Comparison of ENCODE assay signal across 9 cellular contexts in genomic region chr10:127195571-127196226, GRCh38. TPM values are rescaled to one million over a fixed set of nuclear protein-coding genes. Genes with fewer than 3 reads are reported as not detected.
DNase-seq lines count a peak whose midpoint lies in the region; ATAC-seq and TF ChIP-seq lines count a peak whose summit lies in the region.
"Had no signal": no experiment of that assay in that cellular context is flagged by ENCODE, and none has a peak within 500 bp of the region (broad histone marks: within the 10 kb centered on the region; RNA-seq: fewer than 3 reads in every experiment).

No MANE protein-coding gene starts in this region.

- peak overlapping the region; percentile 58 to 77 for H3K4me3 Mint-ChIP-seq in H9
- H3K4me3 Mint-ChIP-seq in activated naive CD8-positive, alpha-beta T cell treated with anti-CD3 and anti-CD28 coated beads for 36 hours: no peak overlapping the region

- H4K91ac ChIP-seq in H9 (ENCODE audit: insufficient read length, low read depth, low read length): no peak overlapping the region

- no peak overlapping the region for H3T11ph ChIP-seq in H9 (ENCODE audit: low read length)

- H2BK5ac ChIP-seq in H9 (ENCODE audit: insufficient read length, low read length): no peak overlapping the region

- no peak overlapping the region for H3K18ac ChIP-seq in H9 (ENCODE audit: insufficient read length, low read depth, low read length)

- H4K8ac ChIP-seq in H9 (replicated peaks; ENCODE audit: insufficient read length, low read depth, low read length): no peak overlapping the region

- DNase-seq in H9: peak; percentile 48
- DNase-seq in breast epithelium (ENCODE audit: low spot score in 2 of 2): no peak
- no peak for DNase-seq in skeletal muscle cell (ENCODE audit: low read depth)
- no peak for DNase-seq in stimulated activated naive CD8-positive, alpha-beta T cell treated with anti-CD3 and anti-CD28 coated beads, Interleukin-15, Interleukin-2, amounts not matched to agents 100 U/mL and 50 U/mL, for 24 hours
- DNase-seq in activated naive CD8-positive, alpha-beta T cell treated with anti-CD3 and anti-CD28 coated beads for 36 hours: no peak
- DNase-seq in NCI-H1417 (lab: John Stamatoyannopoulos, UW): no peak

- H3K9ac ChIP-seq in H9 (ENCODE audit: extremely low read depth, insufficient read length, low read length): no peak overlapping the region

- peaks cover 18% of the 10 kb centered on the region for H3K23me2 ChIP-seq in H9 (ENCODE audit: insufficient read length, low read depth, low read length, poor library complexity, severe bottlenecking)

- H3K4me2 ChIP-seq in H9 (ENCODE audit: insufficient read depth, insufficient read length, low read length): peak overlapping the region; percentile 55

- no peak for TF ChIP-seq CTCF in H9 (conservative IDR thresholded peaks at IDR 0.05)
- no peak for TF ChIP-seq CTCF in breast epithelium (IDR thresholded peaks at IDR 0.05)

- no peak overlapping the region; a peak in 1 of 7 replicates for H3K27ac Mint-ChIP-seq in H9
- H3K27ac Mint-ChIP-seq in activated naive CD8-positive, alpha-beta T cell treated with anti-CD3 and anti-CD28 coated beads for 36 hours: no peak overlapping the region

- TF ChIP-seq POLR2A in breast epithelium (IDR thresholded peaks at IDR 0.05): no peak

- no peak overlapping the region for H2BK12ac ChIP-seq in H9 (ENCODE audit: insufficient read length, low read depth, low read length)

- H3K36me3 Mint-ChIP-seq in H9 (ENCODE audit: insufficient read depth in 1 of 3, low read depth in 3 of 3): no peaks in the 10 kb centered on the region
- no peaks in the 10 kb centered on the region for H3K36me3 Mint-ChIP-seq in activated naive CD8-positive, alpha-beta T cell treated with anti-CD3 and anti-CD28 coated beads for 36 hours

- H3K27ac ChIP-seq in H9 (ENCODE audit: insufficient read length, low read depth, low read length): no peak overlapping the region
- H3K27ac ChIP-seq in breast epithelium: no peak overlapping the region

- no peak overlapping the region for H3K14ac ChIP-seq in H9 (ENCODE audit: insufficient read depth, low read length)

- H3K23ac ChIP-seq in H9 (ENCODE audit: insufficient read length, low read depth, low read length): no peak overlapping the region

- no peaks in the 10 kb centered on the region for H3K9me3 Mint-ChIP-seq in H9
- H3K9me3 Mint-ChIP-seq in activated naive CD8-positive, alpha-beta T cell treated with anti-CD3 and anti-CD28 coated beads for 36 hours: no peaks in the 10 kb centered on the region

- ATAC-seq in GM21447 (IDR thresholded peaks at IDR 0.05; ENCODE audit: unreplicated experiment): no peak
- no peak for ATAC-seq in stimulated activated naive CD8-positive, alpha-beta T cell treated with anti-CD3 and anti-CD28 coated beads, Interleukin-15, Interleukin-2, amounts not matched to agents 100 U/mL and 50 U/mL, for 24 hours

- H3K4me1 ChIP-seq in H9 (ENCODE audit: insufficient read depth, low read length) (peaks cover 2% of the 10 kb centered on the region; the same call in 1 of the 2 replicates), breast epithelium (peaks cover 4 to 8% of the 10 kb centered on the region in 2 donors)

- H3K4ac ChIP-seq in H9 (ENCODE audit: low read depth, low read length): no peak overlapping the region

- intact Hi-C loops in breast epithelium (cut with DNase I; ENCODE audit: low total_unique reads): no loop called here

- no peak overlapping the region for H2AK5ac ChIP-seq in H9 (ENCODE audit: insufficient read length, low read length)

- H3K27me3 ChIP-seq in H9 (ENCODE audit: insufficient read depth, low read length): peaks cover 3% of the 10 kb centered on the region; the same call in 1 of the 2 replicates
- H3K27me3 ChIP-seq in breast epithelium: no peaks in the 10 kb centered on the region

- H3K36me3 ChIP-seq in breast epithelium: no peaks in the 10 kb centered on the region

- no peak overlapping the region for H2AFZ ChIP-seq in H9 (ENCODE audit: low read length)

- no peaks in the 10 kb centered on the region for H3K79me2 ChIP-seq in H9 (ENCODE audit: insufficient read depth, low read length)

- H4K5ac ChIP-seq in H9 (ENCODE audit: insufficient read length, low read depth, low read length): no peak overlapping the region

- H3K9me3 ChIP-seq in H9 (ENCODE audit: control insufficient read depth, low read depth, low read length): no peaks in the 10 kb centered on the region
- no peaks in the 10 kb centered on the region for H3K9me3 ChIP-seq in breast epithelium
- H3K9me3 ChIP-seq in iPS-18c (ENCODE audit: control insufficient read depth, insufficient read depth, low read length): no peaks in the 10 kb centered on the region

- H2BK15ac ChIP-seq in H9 (ENCODE audit: low read depth, low read length): no peak overlapping the region

- H3K4me3 ChIP-seq in breast epithelium: peak overlapping the region; percentile 40 to 77 (median 56)
- peak overlapping the region; percentile 53 for H3K4me3 ChIP-seq in iPS-18c (ENCODE audit: insufficient read depth, low read depth, low read length)
- peak overlapping the region; percentile 53 for H3K4me3 ChIP-seq in skeletal muscle cell (ENCODE audit: low read depth, low read length)

- peaks cover 13% of the 10 kb centered on the region in 2 experiments for H3K4me1 Mint-ChIP-seq in H9
- H3K4me1 Mint-ChIP-seq in activated naive CD8-positive, alpha-beta T cell treated with anti-CD3 and anti-CD28 coated beads for 36 hours: peaks cover 2% of the 10 kb centered on the region

- no peaks in the 10 kb centered on the region for H3K79me1 ChIP-seq in H9 (ENCODE audit: insufficient read depth, low read depth, low read length, poor library complexity, severe bottlenecking)

- peaks cover 3% of the 10 kb centered on the region for H4K20me1 ChIP-seq in H9 (ENCODE audit: control insufficient read depth, insufficient read depth, insufficient read length)

- WGBS in H9 (ENCODE audit: extremely low coverage, insufficient read length, low lambda C conversion rate): no CpG with 5 or more reads among the region's 77 CpGs

- peaks cover 40% of the 10 kb centered on the region for H3K27me3 Mint-ChIP-seq in H9 (ENCODE audit: low read depth)
- H3K27me3 Mint-ChIP-seq in activated naive CD8-positive, alpha-beta T cell treated with anti-CD3 and anti-CD28 coated beads for 36 hours: peaks cover 39% of the 10 kb centered on the region

- H3K56ac ChIP-seq in H9 (ENCODE audit: insufficient read length, low read depth, low read length): no peak overlapping the region

- no peak overlapping the region for H2BK120ac ChIP-seq in H9 (ENCODE audit: low read depth, low read length, poor library complexity, severe bottlenecking)

- H2BK20ac ChIP-seq in H9 (ENCODE audit: low read depth, low read length, poor library complexity, severe bottlenecking): no peak overlapping the region

RNA-seq across cellular contexts. Expression of gene INSYN2A, which starts 0.7 kb away (rescaled TPM):
- total RNA-seq in H9 (2021) (0.09 and 0.20 TPM in 2 replicates), breast epithelium (1 to 10 TPM in 1 of 3 donors, under 1 TPM in 1, not detected in 1; 0.16 to 5.9 TPM)
- not detected for total RNA-seq in activated naive CD8-positive, alpha-beta T cell treated with anti-CD3 and anti-CD28 coated beads for 36 hours
- total RNA-seq: activated CD8-positive, alpha-beta memory T cell treated with anti-CD3 and anti-CD28 coated beads for 36 hours had no signal
